Comparison of ENCODE assay signal across 24 cellular contexts in genomic region chr4:174554329-174554728, GRCh38. TPM values are rescaled to one million over a fixed set of nuclear protein-coding genes. Genes with fewer than 3 reads are reported as not detected.
A peak's percentile ranks its signal among the peaks of the same experiment; 100 is the strongest.
DNase-seq lines count a peak whose midpoint lies in the region; ATAC-seq, FAIRE-seq and TF ChIP-seq lines count a peak whose summit lies in the region.
"Had no signal": no experiment of that assay in that cellular context is flagged by ENCODE, and none has a peak within 500 bp of the region (broad histone marks: within the 10 kb centered on the region; RNA-seq: fewer than 3 reads in every experiment).

No MANE protein-coding gene starts in this region.

- no peak overlapping the region for H3K4me2 ChIP-seq in HepG2 (ENCODE audit: low read depth, low read length)
- H3K4me2 ChIP-seq in mammary epithelial cell (ENCODE audit: insufficient read depth, low read depth, low read length), result peak overlapping the region; percentile 56

- H3K4me1 ChIP-seq in right lobe of liver (peaks cover 0 to 5% (median 0%) of the 10 kb centered on the region in 4 donors), HepG2 (ENCODE audit: insufficient read depth, low read length) (no peaks in the 10 kb centered on the region), mammary epithelial cell (ENCODE audit: insufficient read depth, low read length) (peaks cover 11% of the 10 kb centered on the region), foreskin keratinocyte (peaks cover 16% of the 10 kb centered on the region), esophagus squamous epithelium (peaks cover 0 to 21% (median 0%) of the 10 kb centered on the region in 3 donors), pancreas (no peaks in the 10 kb centered on the region)
- H3K4me1 ChIP-seq: Peyer's patch, SJSA1 had no signal

- TF ChIP-seq CTCF in right lobe of liver (IDR thresholded peaks at IDR 0.05), result no peak
- no peak for TF ChIP-seq CTCF in HepG2 (CRISPR knock-in tag; IDR thresholded peaks at IDR 0.05)
- TF ChIP-seq CTCF in mammary epithelial cell (conservative IDR thresholded peaks at IDR 0.05 in 1 of 2, IDR thresholded peaks at IDR 0.05 in 1 of 2; ENCODE audit: extremely low read depth in 1 of 2, insufficient read depth in 1 of 2, low read depth in 1 of 2, low read length in 2 of 2), result no peak
- no peak for TF ChIP-seq CTCF in foreskin keratinocyte (conservative IDR thresholded peaks at IDR 0.05)
- no peak for TF ChIP-seq CTCF in esophagus squamous epithelium (IDR thresholded peaks at IDR 0.05)
- no peak for TF ChIP-seq CTCF in pancreas (IDR thresholded peaks at IDR 0.05)

- no TSS peak for BruUV-seq in HepG2 (replicated peaks; lab: Mats Ljungman, UMichigan)
- BruUV-seq in mammary epithelial cell (replicated peaks; lab: Mats Ljungman, UMichigan), result no TSS peak

- DNase-seq in right lobe of liver (no peak), HepG2 (ENCODE audit: low spot score) (no peak), mammary epithelial cell (peak; percentile 32), foreskin keratinocyte (no peak), esophagus squamous epithelium (lab: John Stamatoyannopoulos, UW) (no peak), pancreas (no peak)
- DNase-seq: 8988T; CD8-positive, alpha-beta memory T cell; Karpas-422; NCI-H1417; NCI-H1694 treated with DMSO at 0.1 percent for 48 hours; NCI-H2107; NCI-H774; Peyer's patch had no signal

- in situ Hi-C loops in HepG2 (cut with HindIII; ENCODE audit: extremely low pct_ligation_motif_present, low pct_unique_long_range_greater_than_20kb), result no loop called here
- in situ Hi-C loops in mammary epithelial cell (cut with MboI; ENCODE audit: low sequenced_read_pairs in 2 of 2), result no loop called here

- H3K36me3 ChIP-seq in right lobe of liver (no peaks in the 10 kb centered on the region), HepG2 (replicated peaks in 1 of 2; ENCODE audit: control insufficient read depth in 1 of 2, insufficient read depth in 2 of 2, low read length in 2 of 2) (no peaks in the 10 kb centered on the region), mammary epithelial cell (ENCODE audit: insufficient read depth, low read length) (no peaks in the 10 kb centered on the region), esophagus squamous epithelium (no peaks in the 10 kb centered on the region), pancreas (no peaks in the 10 kb centered on the region)
- H3K36me3 ChIP-seq: MG63, Peyer's patch, SJSA1 had no signal

- FAIRE-seq in HepG2 (lab: Jason Lieb, UNC), result no peak
- FAIRE-seq in pancreas (lab: Jason Lieb, UNC), result no peak
- FAIRE-seq: G401.6, GM18507, H54 had no signal

- dilution Hi-C loops in mammary epithelial cell (cut with HindIII; ENCODE audit: low sequenced_read_pairs), result no loop called here

- POLR2A ChIA-PET in HepG2 (lab: Yijun Ruan, JAX), result no interaction called here

- ATAC-seq in right lobe of liver, result peak in 3 of 4 donors; percentile 35 to 39 (median 38)
- ATAC-seq in HepG2, result no peak
- peak; percentile 36 for ATAC-seq in foreskin keratinocyte
- ATAC-seq in pancreas, result no peak
- ATAC-seq in GM21723 (IDR thresholded peaks at IDR 0.05; ENCODE audit: unreplicated experiment), result no peak
- no peak for ATAC-seq in GM18868 (IDR thresholded peaks at IDR 0.05; ENCODE audit: unreplicated experiment)
- ATAC-seq: Right ventricle myocardium inferior had no signal

- no peaks in the 10 kb centered on the region for H4K20me1 ChIP-seq in HepG2 (ENCODE audit: insufficient read depth, low read length)
- no peaks in the 10 kb centered on the region for H4K20me1 ChIP-seq in mammary epithelial cell (ENCODE audit: insufficient read depth, low read length)

- H3K27ac ChIP-seq in right lobe of liver (no peak overlapping the region), HepG2 (ENCODE audit: extremely low read length, insufficient read depth, low read length) (no peak overlapping the region), mammary epithelial cell (ENCODE audit: insufficient read depth, low read depth, low read length) (no peak overlapping the region), foreskin keratinocyte (peak overlapping the region; percentile 84), esophagus squamous epithelium (peak overlapping the region in 1 of 4 donors; percentile 42), pancreas (no peak overlapping the region)
- H3K27ac ChIP-seq: C4-2B, Peyer's patch, SJSA1 had no signal

- H3K4me3 ChIP-seq in right lobe of liver (no peak overlapping the region), HepG2 (replicated peaks in 1 of 3; ENCODE audit: insufficient read depth in 1 of 3, low read depth in 2 of 3, low read length in 3 of 3) (no peak overlapping the region), mammary epithelial cell (replicated peaks in 1 of 3; ENCODE audit: insufficient read depth in 1 of 3, low read depth in 2 of 3, low read length in 3 of 3) (no peak overlapping the region), esophagus squamous epithelium (no peak overlapping the region), pancreas (no peak overlapping the region)
- H3K4me3 ChIP-seq: MG63, Peyer's patch, SJSA1 had no signal

- intact Hi-C loops in right lobe of liver (cut with DNase I) (no loop called here), HepG2 (cut with micrococcal nuclease; ENCODE audit: unreplicated experiment) (no loop called here), mammary epithelial cell (cut with micrococcal nuclease) (no loop called here), esophagus squamous epithelium (cut with DNase I) (no loop called here), pancreas (cut with DNase I) (no loop called here)

- H3K27me3 ChIP-seq in right lobe of liver, result no peaks in the 10 kb centered on the region
- H3K27me3 ChIP-seq in HepG2 (ENCODE audit: control insufficient read depth in 1 of 2, insufficient read depth in 2 of 2, low read length in 2 of 2), result no peaks in the 10 kb centered on the region
- no peaks in the 10 kb centered on the region for H3K27me3 ChIP-seq in mammary epithelial cell (ENCODE audit: insufficient read depth, low read length)
- H3K27me3 ChIP-seq in foreskin keratinocyte, result no peaks in the 10 kb centered on the region
- H3K27me3 ChIP-seq in esophagus squamous epithelium, result no peaks in the 10 kb centered on the region
- H3K27me3 ChIP-seq in pancreas, result no peaks in the 10 kb centered on the region
- H3K27me3 ChIP-seq: MG63, Peyer's patch, SJSA1 had no signal

- TF ChIP-seq POLR2A in right lobe of liver (IDR thresholded peaks at IDR 0.05), result no peak
- no peak for TF ChIP-seq POLR2A in HepG2 (IDR thresholded peaks at IDR 0.05; ENCODE audit: insufficient read depth in 1 of 2, low read depth in 2 of 2, low read length in 2 of 2)
- TF ChIP-seq POLR2A in esophagus squamous epithelium (IDR thresholded peaks at IDR 0.05), result no peak

- H3K9ac ChIP-seq in HepG2 (ENCODE audit: insufficient read depth, low read depth, low read length) (no peak overlapping the region), mammary epithelial cell (ENCODE audit: insufficient read depth, low read length) (no peak overlapping the region)

- H2AFZ ChIP-seq in HepG2 (ENCODE audit: low read length) (no peak overlapping the region), mammary epithelial cell (ENCODE audit: low read depth, low read length) (no peak overlapping the region)

- TF ChIP-seq RAD21 in HepG2 (CRISPR knock-in tag; IDR thresholded peaks at IDR 0.05), result no peak

- TF ChIP-seq EP300 in HepG2 (IDR thresholded peaks at IDR 0.05; ENCODE audit: low read depth in 2 of 2, low read length in 2 of 2), result no peak
- TF ChIP-seq EP300 in HepG2 (CRISPR knock-in tag; IDR thresholded peaks at IDR 0.05; ENCODE audit: borderline replicate concordance), result no peak

- H3K9me3 ChIP-seq in right lobe of liver, result no peaks in the 10 kb centered on the region
- H3K9me3 ChIP-seq in HepG2 (ENCODE audit: low read length), result peaks cover 20% of the 10 kb centered on the region
- no peaks in the 10 kb centered on the region for H3K9me3 ChIP-seq in mammary epithelial cell (replicated peaks; ENCODE audit: insufficient read depth, low read length)
- no peaks in the 10 kb centered on the region for H3K9me3 ChIP-seq in esophagus squamous epithelium
- H3K9me3 ChIP-seq in pancreas, result no peaks in the 10 kb centered on the region
- H3K9me3 ChIP-seq: Peyer's patch, SJSA1 had no signal

- CTCF ChIA-PET in HepG2 (lab: Yijun Ruan, JAX; ENCODE audit: low intra/inter-chr PET ratio, low total read pairs) (no interaction called here), mammary epithelial cell (lab: Charles Lee; ENCODE audit: low non-redundant PET) (no interaction called here)

- no peaks in the 10 kb centered on the region for H3K79me2 ChIP-seq in HepG2 (ENCODE audit: insufficient read depth, low read length)
- H3K79me2 ChIP-seq in mammary epithelial cell (ENCODE audit: insufficient read depth, low read length), result no peaks in the 10 kb centered on the region

RNA-seq across cellular contexts. Expression of gene HPGD, which starts 32.0 kb away (rescaled TPM):
- total RNA-seq in right lobe of liver (100 to 1,000 TPM in 1 of 6 experiments, 10 to 100 TPM in 5; 71.7 to 124 (median 91.0) TPM), HepG2 (2016; rRNA removed; fragmentation: Illumina TruSeq; extraction: Trizol) (0.13 and 0.36 TPM in 2 replicates), mammary epithelial cell (1 to 10 TPM in 1 of 2 donors, under 1 TPM in 1; 0.24 to 1.2 TPM), foreskin keratinocyte (0.21 and 0.41 TPM in 2 replicates), esophagus squamous epithelium (100 to 1,000 TPM in 1 of 4 donors, 10 to 100 TPM in 3; 23.0 to 179 (median 45.4) TPM), pancreas (1 to 10 TPM in 4 of 6 donors, under 1 TPM in 2; 0.08 to 3.9 (median 1.3) TPM)
- not detected in 2 replicates for total RNA-seq in HepG2 (2016; cell fraction: cytosol; rRNA removed; fragmentation: Illumina TruSeq; extraction: Trizol; ENCODE audit: low read depth)
- 0.22 and 0.25 TPM in 2 replicates for total RNA-seq in HepG2 (2016; cell fraction: insoluble cytoplasmic fraction; rRNA removed; fragmentation: Illumina TruSeq; extraction: Trizol)
- not detected in 2 replicates for total RNA-seq in HepG2 (2016; cell fraction: membrane; rRNA removed; fragmentation: Illumina TruSeq; extraction: Trizol)
- not detected in 2 replicates for total RNA-seq in HepG2 (2016; cell fraction: nucleus; rRNA removed; fragmentation: Illumina TruSeq; extraction: Trizol)
- polyA plus RNA-seq in HepG2 (2011; rRNA removed) (0.24 and 0.38 TPM in 2 replicates), mammary epithelial cell (0.06 TPM), foreskin keratinocyte (0.16 and 0.18 TPM in 2 replicates), pancreas (1 to 10 TPM in 1 of 2 donors, under 1 TPM in 1; 0.76 to 2.1 TPM)
- 0.06 and 0.12 TPM in 2 replicates for polyA plus RNA-seq in HepG2 (2011; cell fraction: cytosol; rRNA removed)
- polyA plus RNA-seq in HepG2 (2011; cell fraction: nucleus; rRNA removed), result 0.21 and 0.23 TPM in 2 replicates
- 0.36 and 0.55 TPM in 2 replicates for polyA plus RNA-seq in HepG2 (2012)
- polyA plus RNA-seq in HepG2 (2016; cell fraction: cytosol; fragmentation: Illumina TruSeq; extraction: Trizol; ENCODE audit: low read depth), result 0.19 TPM in 1 of 2 replicates, not detected in the other
- 0.24 and 0.35 TPM in 2 replicates for polyA plus RNA-seq in HepG2 (2016; cell fraction: insoluble cytoplasmic fraction; fragmentation: Illumina TruSeq; extraction: Trizol; ENCODE audit: low read depth)
- polyA plus RNA-seq in HepG2 (2016; cell fraction: membrane; fragmentation: Illumina TruSeq; extraction: Trizol; ENCODE audit: low read depth), result 0.15 TPM in 1 of 2 replicates, not detected in the other
- polyA plus RNA-seq in HepG2 (2016; cell fraction: nucleus; fragmentation: Illumina TruSeq; extraction: Trizol; ENCODE audit: insufficient read depth, low read depth), result not detected in 2 replicates
- polyA minus RNA-seq in HepG2 (2011; rRNA and poly(A)+ RNA removed; ENCODE audit: low replicate concordance), result 0.32 and 0.77 TPM in 2 replicates
- not detected in 2 replicates for polyA minus RNA-seq in HepG2 (2011; cell fraction: cytosol; rRNA and poly(A)+ RNA removed)
- 0.75 TPM in 1 of 2 replicates, not detected in the other for polyA minus RNA-seq in HepG2 (2011; cell fraction: nucleus; rRNA and poly(A)+ RNA removed)
- not detected for polyA minus RNA-seq in mammary epithelial cell
- total RNA-seq: Daoy had no signal

Comparison
In these comparisons a context has a peak if more than half of its experiments do, and no peak if none do; other contexts are left out.
1. ATAC-seq: peak in right lobe of liver (3 of 4) and foreskin keratinocyte (single experiment); none in HepG2 (single experiment), pancreas (0 of 4), GM21723 (single experiment) and GM18868 (single experiment).
2. RNA of gene HPGD, which starts 32.0 kb away (total RNA-seq): 71.7 to 124 TPM in right lobe of liver and 23.0 to 179 TPM in esophagus squamous epithelium; 0.08 to 3.9 TPM in pancreas, 0.24 to 1.2 TPM in mammary epithelial cell, 0.21 to 0.41 TPM in foreskin keratinocyte and 0.13 to 0.36 TPM in HepG2; every median in the first group is over 4 times any median in the second.